ENCODE assay signal across 18 cellular contexts in the genomic region with DNA sequence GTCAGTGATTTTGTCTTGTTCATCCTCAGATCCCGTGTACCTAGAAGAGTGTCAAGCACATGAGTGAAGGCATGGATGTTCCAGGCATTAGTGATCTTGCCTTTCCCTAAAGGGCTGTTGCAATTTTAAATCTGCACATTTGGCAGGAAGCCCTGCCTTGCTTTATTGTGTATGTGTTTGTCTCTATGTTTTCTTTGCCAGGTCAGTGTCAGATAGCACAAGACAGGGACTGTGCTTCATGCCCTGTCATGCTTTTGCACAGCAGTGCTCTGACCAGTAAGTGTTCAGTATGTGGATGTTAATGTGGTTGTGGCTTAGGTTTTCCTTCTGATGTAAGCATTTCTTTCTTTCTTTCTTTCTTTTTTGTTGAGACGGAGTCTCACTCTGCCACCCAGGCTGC.
A peak's percentile ranks its signal among the peaks of the same experiment; 100 is the strongest.
DNase-seq lines count a peak whose midpoint lies in the region; ATAC-seq and TF ChIP-seq lines count a peak whose summit lies in the region.
"Had no signal": no experiment of that assay in that cellular context is flagged by ENCODE, and none has a peak within 500 bp of the region (broad histone marks: within the 10 kb centered on the region; RNA-seq: fewer than 3 reads in every experiment).

No MANE protein-coding gene starts in this region.

- CTCF ChIA-PET in activated CD8-positive, alpha-beta memory T cell treated with anti-CD3 and anti-CD28 coated beads, Interleukin-2, amount 10 ng/mL, durations not matched to agents 7 days and 5 days (lab: Charles Lee) = no interaction called here

- no peaks in the 10 kb centered on the region for H3K36me3 Mint-ChIP-seq in activated CD8-positive, alpha-beta memory T cell treated with anti-CD3 and anti-CD28 coated beads, Interleukin-2, amount 10 ng/mL, durations not matched to agents 7 days and 5 days

- H3K36me3 ChIP-seq in psoas muscle (ENCODE audit: insufficient read depth in 1 of 2, low read depth in 1 of 2) = no peaks in the 10 kb centered on the region
- H3K36me3 ChIP-seq: BE2C had no signal

- H3K27ac Mint-ChIP-seq in activated CD8-positive, alpha-beta memory T cell treated with anti-CD3 and anti-CD28 coated beads, Interleukin-2, amount 10 ng/mL, durations not matched to agents 7 days and 5 days = no peak overlapping the region

- H3K27me3 Mint-ChIP-seq in activated CD8-positive, alpha-beta memory T cell treated with anti-CD3 and anti-CD28 coated beads, Interleukin-2, amount 10 ng/mL, durations not matched to agents 7 days and 5 days = peaks cover 7% of the 10 kb centered on the region

- WGBS in psoas muscle, 3 donors = 46 to 61% (median 61%) methylated on average over 2 of the region's 2 CpGs

- no peak for DNase-seq in activated CD8-positive, alpha-beta memory T cell treated with anti-CD3 and anti-CD28 coated beads, Interleukin-2, amount 10 ng/mL, durations not matched to agents 7 days and 5 days
- no peak for DNase-seq in activated CD8-positive, alpha-beta memory T cell treated with anti-CD3 and anti-CD28 coated beads for 24 hours
- peak; percentile 19 for DNase-seq in DMS153 (lab: John Stamatoyannopoulos, UW)
- DNase-seq in LNCaP clone FGC (ENCODE audit: low read depth) = peak; percentile 67
- no peak for DNase-seq in left lobe of liver (ENCODE audit: low spot score)
- no peak for DNase-seq in COLO668 (lab: John Stamatoyannopoulos, UW; ENCODE audit: unreplicated experiment)
- no peak for DNase-seq in psoas muscle
- DNase-seq: BE2C, H7, NCI-H1105 treated with DMSO at 0.1 percent for 48 hours, NCI-H2107, NCI-H524, NCI-H82, PC-9, RPMI8226 had no signal

- no peaks in the 10 kb centered on the region for H3K27me3 ChIP-seq in psoas muscle (ENCODE audit: insufficient read depth in 3 of 3, low read length in 2 of 3)
- H3K27me3 ChIP-seq: BE2C had no signal

- no peaks in the 10 kb centered on the region for H3K9me3 ChIP-seq in psoas muscle
- H3K9me3 ChIP-seq: A549, BE2C had no signal

- TF ChIP-seq CTCF in LNCaP clone FGC (IDR thresholded peaks at IDR 0.05; ENCODE audit: control insufficient read depth, extremely low read depth, insufficient read depth) (no peak), psoas muscle (IDR thresholded peaks at IDR 0.05) (no peak)

- H3K4me1 Mint-ChIP-seq in activated CD8-positive, alpha-beta memory T cell treated with anti-CD3 and anti-CD28 coated beads, Interleukin-2, amount 10 ng/mL, durations not matched to agents 7 days and 5 days = peaks cover 9% of the 10 kb centered on the region

- ATAC-seq in activated CD8-positive, alpha-beta memory T cell treated with anti-CD3 and anti-CD28 coated beads, Interleukin-2, amount 10 ng/mL, durations not matched to agents 7 days and 5 days = peak; percentile 42
- ATAC-seq in left lobe of liver (peak; percentile 38), psoas muscle (no peak)
- ATAC-seq: A549, K562, SK-N-SH treated with all-trans-retinoic acid at 6 μM for 48 hours had no signal

- no peak overlapping the region for H3K4me3 ChIP-seq in LNCaP clone FGC (ENCODE audit: low read depth, low read length)
- no peak overlapping the region for H3K4me3 ChIP-seq in psoas muscle
- H3K4me3 ChIP-seq: A549, K562, PC-9 had no signal

- H3K27ac ChIP-seq in psoas muscle = no peak overlapping the region
- H3K27ac ChIP-seq: A549, PC-9 had no signal

- no peaks in the 10 kb centered on the region for H3K4me1 ChIP-seq in psoas muscle
- H3K4me1 ChIP-seq: A549, BE2C had no signal

- intact Hi-C loops in psoas muscle (cut with DNase I) = no loop called here

- H3K4me3 Mint-ChIP-seq in activated CD8-positive, alpha-beta memory T cell treated with anti-CD3 and anti-CD28 coated beads, Interleukin-2, amount 10 ng/mL, durations not matched to agents 7 days and 5 days = no peak overlapping the region

- no peaks in the 10 kb centered on the region for H3K9me3 Mint-ChIP-seq in activated CD8-positive, alpha-beta memory T cell treated with anti-CD3 and anti-CD28 coated beads, Interleukin-2, amount 10 ng/mL, durations not matched to agents 7 days and 5 days (ENCODE audit: low read depth)

Comparison
In these comparisons a context has a peak if more than half of its experiments do, and no peak if none do; other contexts are left out.
1. ATAC-seq: peak in activated CD8-positive, alpha-beta memory T cell treated with anti-CD3 and anti-CD28 coated beads, Interleukin-2, amount 10 ng/mL, durations not matched to agents 7 days and 5 days (single experiment) and left lobe of liver (single experiment); none in psoas muscle (0 of 4).
2. DNase-seq: peak in DMS153 (single experiment) and LNCaP clone FGC (single experiment); none in activated CD8-positive, alpha-beta memory T cell treated with anti-CD3 and anti-CD28 coated beads, Interleukin-2, amount 10 ng/mL, durations not matched to agents 7 days and 5 days (single experiment), activated CD8-positive, alpha-beta memory T cell treated with anti-CD3 and anti-CD28 coated beads for 24 hours (single experiment), left lobe of liver (single experiment), COLO668 (single experiment) and psoas muscle (0 of 2).